Comparison of ENCODE assay signal across 8 cellular contexts in genomic region chr1:161621181-161622000, GRCh38. TPM values are rescaled to one million over a fixed set of nuclear protein-coding genes. Genes with fewer than 3 reads are reported as not detected.
DNase-seq lines count a peak whose midpoint lies in the region; ATAC-seq and TF ChIP-seq lines count a peak whose summit lies in the region.
"Not testable (repeated sequence)": the region's sequence is repeated elsewhere in the genome, so short reads cannot be mapped to it uniquely, and the experiment has no call there.

No MANE protein-coding gene starts in this region.

- H3K4me3 ChIP-seq in mucosa of rectum (ENCODE audit: low read length in 2 of 2): peak overlapping the region; percentile 43 to 68

- H3K27ac ChIP-seq in mucosa of rectum (ENCODE audit: low read depth in 2 of 2, low read length in 2 of 2): peak overlapping the region in 1 of 2 donors; percentile 56

- not testable (repeated sequence) for H3K9me3 ChIP-seq in T-helper 17 cell (ENCODE audit: control insufficient read depth, low read length, poor library complexity, severe bottlenecking); mucosa of rectum (ENCODE audit: control insufficient read depth in 2 of 2, low read length in 2 of 2)

- peak overlapping the region; percentile 97 for H3K27ac Mint-ChIP-seq in T-helper 17 cell
- H3K27ac Mint-ChIP-seq in activated naive CD4-positive, alpha-beta T cell treated with anti-CD3 and anti-CD28 coated beads, Interleukin-2, amount 50 U/mL, for 24 hours: peak overlapping the region; percentile 98

- H3K27me3 ChIP-seq in mucosa of rectum (ENCODE audit: control insufficient read depth in 2 of 2, insufficient read depth in 2 of 2, low read length in 2 of 2): not testable (repeated sequence)

- H3K9ac ChIP-seq in mucosa of rectum (ENCODE audit: low read depth in 1 of 2, low read length in 2 of 2): peak overlapping the region in 1 of 2 donors; percentile 56

- DNase-seq in Ammon's horn (ENCODE audit: low spot score): peak; percentile 82
- peak; percentile 39 to 72 (median 57) for DNase-seq in T-helper 17 cell
- peak; percentile 72 for DNase-seq in fibroblast of the conjunctiva (ENCODE audit: low read depth)
- DNase-seq in stimulated activated CD4-positive, alpha-beta T cell treated with anti-CD3 and anti-CD28 coated beads, TNF-alpha, amount 100 ng/mL, for 1 hour (ENCODE audit: low read depth in 3 of 3, low spot score in 1 of 3): peak; percentile 34 to 92 (median 62)

- ATAC-seq in GM19351 (IDR thresholded peaks at IDR 0.05; ENCODE audit: unreplicated experiment): peak; percentile 51
- ATAC-seq in T-helper 17 cell: peak; percentile 81

- H3K4me3 Mint-ChIP-seq in T-helper 17 cell: peak overlapping the region; percentile 97
- H3K4me3 Mint-ChIP-seq in activated naive CD4-positive, alpha-beta T cell treated with anti-CD3 and anti-CD28 coated beads, Interleukin-2, amount 50 U/mL, for 24 hours: peak overlapping the region; percentile 94

- TF ChIP-seq EP300 in Ishikawa (IDR thresholded peaks at IDR 0.05; ENCODE audit: borderline replicate concordance): not testable (repeated sequence)

- H3K36me3 ChIP-seq in mucosa of rectum (ENCODE audit: control insufficient read depth in 2 of 2, insufficient read depth in 2 of 2, low read length in 2 of 2): not testable (repeated sequence)

- not testable (repeated sequence) for H3K9me3 Mint-ChIP-seq in activated naive CD4-positive, alpha-beta T cell treated with anti-CD3 and anti-CD28 coated beads, Interleukin-2, amount 50 U/mL, for 24 hours

- not testable (repeated sequence) for H3K27me3 Mint-ChIP-seq in T-helper 17 cell; activated naive CD4-positive, alpha-beta T cell treated with anti-CD3 and anti-CD28 coated beads, Interleukin-2, amount 50 U/mL, for 24 hours

- peaks cover 19% of the 10 kb centered on the region for H3K4me1 Mint-ChIP-seq in T-helper 17 cell
- H3K4me1 Mint-ChIP-seq in activated naive CD4-positive, alpha-beta T cell treated with anti-CD3 and anti-CD28 coated beads, Interleukin-2, amount 50 U/mL, for 24 hours: peaks cover 31% of the 10 kb centered on the region

- not testable (repeated sequence) for H3K36me3 Mint-ChIP-seq in T-helper 17 cell (ENCODE audit: low read depth); activated naive CD4-positive, alpha-beta T cell treated with anti-CD3 and anti-CD28 coated beads, Interleukin-2, amount 50 U/mL, for 24 hours

- not testable (repeated sequence) for H3K4me1 ChIP-seq in mucosa of rectum (ENCODE audit: control insufficient read depth in 2 of 2, insufficient read depth in 2 of 2, low read length in 2 of 2)

- TF ChIP-seq RAD21 in Ishikawa (IDR thresholded peaks at IDR 0.05; ENCODE audit: low read depth): not testable (repeated sequence)

TF ChIP-seq in Ishikawa, 13 proteins besides CTCF, POLR2A, EP300 and RAD21:
- TF ChIP-seq TEAD4 (IDR thresholded peaks at IDR 0.05): peak; percentile 43

RNA-seq across cellular contexts. Expression of gene FCGR3B, which starts 9.6 kb away (rescaled TPM):
- total RNA-seq in T-helper 17 cell: under 1 TPM in 1 of 2 donors, not detected in 1; 0.37 TPM

RNA-seq across cellular contexts. Expression of gene FCGR2B, which starts 41.6 kb away (rescaled TPM):
- total RNA-seq in T-helper 17 cell: 1 to 10 TPM; 2.6 to 2.9 TPM
